1 cellular context compared by ENCODE assay signal in the genomic region with DNA sequence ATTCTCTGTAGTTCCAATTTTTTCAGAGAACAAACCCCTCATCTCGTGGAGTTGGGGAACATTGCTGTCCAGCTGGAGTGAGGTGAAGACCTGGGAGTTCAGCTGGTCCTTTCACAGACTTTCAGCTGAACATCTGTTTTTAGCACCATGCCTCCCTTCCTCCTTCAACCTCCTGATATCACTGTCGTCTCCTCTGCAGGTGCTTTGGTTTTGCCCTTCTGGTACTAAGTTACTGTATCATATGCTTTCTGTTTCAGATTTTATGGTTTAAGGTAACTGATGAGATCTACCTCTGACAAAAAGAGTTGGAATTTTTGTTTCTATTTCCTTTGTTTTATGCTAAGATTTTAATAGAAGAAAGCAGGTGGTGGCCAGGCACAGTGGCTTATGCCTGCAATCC.
TF ChIP-seq lines count a peak whose summit lies in the region.

No MANE protein-coding gene starts in this region.

TF ChIP-seq in WTC11, 78 proteins besides CTCF, POLR2A, EP300 and RAD21 (continued from another document):
- TF ChIP-seq NR3C1 (CRISPR knock-in tag; conservative IDR thresholded peaks at IDR 0.05; ENCODE audit: low read depth) (no peak), ZNF396 (CRISPR knock-in tag; IDR thresholded peaks at IDR 0.05; ENCODE audit: borderline replicate concordance) (no peak), SOX15 (CRISPR knock-in tag; IDR thresholded peaks at IDR 0.05) (no peak), CREM (CRISPR knock-in tag; IDR thresholded peaks at IDR 0.05) (no peak)
- TF ChIP-seq, protein P1, sequence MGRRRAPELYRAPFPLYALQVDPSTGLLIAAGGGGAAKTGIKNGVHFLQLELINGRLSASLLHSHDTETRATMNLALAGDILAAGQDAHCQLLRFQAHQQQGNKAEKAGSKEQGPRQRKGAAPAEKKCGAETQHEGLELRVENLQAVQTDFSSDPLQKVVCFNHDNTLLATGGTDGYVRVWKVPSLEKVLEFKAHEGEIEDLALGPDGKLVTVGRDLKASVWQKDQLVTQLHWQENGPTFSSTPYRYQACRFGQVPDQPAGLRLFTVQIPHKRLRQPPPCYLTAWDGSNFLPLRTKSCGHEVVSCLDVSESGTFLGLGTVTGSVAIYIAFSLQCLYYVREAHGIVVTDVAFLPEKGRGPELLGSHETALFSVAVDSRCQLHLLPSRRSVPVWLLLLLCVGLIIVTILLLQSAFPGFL (CRISPR knock-in tag; IDR thresholded peaks at IDR 0.05; ENCODE audit: borderline replicate concordance): no peak
